ENCODE assay signal across 8 cellular contexts in genomic region chr17:7479139-7479388, GRCh38. TPM values are rescaled to one million over a fixed set of nuclear protein-coding genes. Genes with fewer than 3 reads are reported as not detected.
DNase-seq lines count a peak whose midpoint lies in the region; ATAC-seq and TF ChIP-seq lines count a peak whose summit lies in the region.

No MANE protein-coding gene starts in this region.

- ATAC-seq in heart right ventricle: no peak
- no peak for ATAC-seq in Right ventricle myocardium inferior
- no peak for ATAC-seq in HG03439 (IDR thresholded peaks at IDR 0.05; ENCODE audit: unreplicated experiment)

- H3K27ac ChIP-seq in heart right ventricle (peak overlapping the region; percentile 99 to 100 (median 100)), breast epithelium (peak overlapping the region; percentile 100), uterus (peak overlapping the region; percentile 99 to 100)

- TF ChIP-seq POLR2A in breast epithelium (IDR thresholded peaks at IDR 0.05) (no peak), uterus (IDR thresholded peaks at IDR 0.05) (no peak)

- H3K27me3 ChIP-seq in heart right ventricle: no peaks in the 10 kb centered on the region
- H3K27me3 ChIP-seq in breast epithelium: no peaks in the 10 kb centered on the region
- H3K27me3 ChIP-seq in uterus: no peaks in the 10 kb centered on the region

- H3K36me3 ChIP-seq in heart right ventricle (peaks cover 0 to 12% (median 0%) of the 10 kb centered on the region in 9 donors), breast epithelium (no peaks in the 10 kb centered on the region), uterus (no peaks in the 10 kb centered on the region)

- intact Hi-C loops in heart right ventricle (cut with DNase I) (loop anchor here in 6 of 10 donors (5.0 kb wide), 4 partner anchors 37 to 208 kb away; partner anchors contain the start of genes FGF11 (in 3 of the 6), TMEM102 (in 3 of the 6), KCTD11 (in 1 of the 6) and TP53 (in 1 of the 6)), Right ventricle myocardium inferior (cut with DNase I) (loop anchor here (2.0 kb wide), 1 partner anchor 42 kb away; no protein-coding TSS in a partner anchor), breast epithelium (cut with DNase I; ENCODE audit: low total_unique reads) (no loop called here), uterus (cut with DNase I; ENCODE audit: low total_unique reads) (no loop called here)

- no peaks in the 10 kb centered on the region for H3K36me3 Mint-ChIP-seq in mesothelial cell of epicardium

- H3K9me3 Mint-ChIP-seq in mesothelial cell of epicardium: no peaks in the 10 kb centered on the region

- peaks cover 64% of the 10 kb centered on the region for H3K4me1 Mint-ChIP-seq in mesothelial cell of epicardium

- 0 to 1% methylated on average over 25 to 27 of the region's 27 CpGs for WGBS in heart right ventricle, 2 donors

- H3K4me3 ChIP-seq in heart right ventricle (peak overlapping the region; percentile 67 to 100 (median 97)), breast epithelium (peak overlapping the region; percentile 93 to 100 (median 99)), uterus (peak overlapping the region; percentile 78 to 95)

- no peaks in the 10 kb centered on the region for H3K27me3 Mint-ChIP-seq in mesothelial cell of epicardium (ENCODE audit: low read depth)

- peak overlapping the region; percentile 87 for H3K4me3 Mint-ChIP-seq in mesothelial cell of epicardium

- peak overlapping the region; percentile 98 for H3K27ac Mint-ChIP-seq in mesothelial cell of epicardium

- TF ChIP-seq CTCF in heart right ventricle (IDR thresholded peaks at IDR 0.05) (no peak), breast epithelium (IDR thresholded peaks at IDR 0.05) (no peak), mesothelial cell of epicardium (IDR thresholded peaks at IDR 0.05; ENCODE audit: unreplicated experiment) (no peak), uterus (IDR thresholded peaks at IDR 0.05) (no peak)

- H3K9me3 ChIP-seq in heart right ventricle (no peaks in the 10 kb centered on the region), breast epithelium (no peaks in the 10 kb centered on the region), uterus (no peaks in the 10 kb centered on the region)

- peaks cover 28 to 81% (median 62%) of the 10 kb centered on the region in 9 donors for H3K4me1 ChIP-seq in heart right ventricle
- H3K4me1 ChIP-seq in breast epithelium: peaks cover 9 to 22% of the 10 kb centered on the region in 2 donors
- H3K4me1 ChIP-seq in uterus: peaks cover 0 to 4% of the 10 kb centered on the region in 2 donors

- DNase-seq in heart right ventricle (no peak), Right ventricle myocardium inferior (ENCODE audit: missing footprints) (no peak), breast epithelium (ENCODE audit: low spot score in 2 of 2) (no peak), mesothelial cell of epicardium (ENCODE audit: low spot score in 2 of 2, unreplicated experiment in 2 of 2) (no peak), uterus (no peak), NCI-H69 (lab: John Stamatoyannopoulos, UW) (no peak), SHP77 treated with DMSO at 0.1 percent for 48 hours (lab: John Stamatoyannopoulos, UW) (no peak)

RNA-seq across cellular contexts. Expression of gene ZBTB4, which starts 0.4 kb away (rescaled TPM):
- total RNA-seq in heart right ventricle (10 to 100 TPM; 58.9 to 80.1 (median 69.4) TPM), Right ventricle myocardium inferior (62.1 TPM), breast epithelium (10 to 100 TPM; 34.4 to 46.9 (median 45.7) TPM), mesothelial cell of epicardium (36.4 to 40.1 TPM (median 39.7 TPM) in 3 replicates), uterus (100 to 1,000 TPM in 1 of 4 donors, 10 to 100 TPM in 3; 22.7 to 116 (median 39.2) TPM)
- polyA plus RNA-seq in heart right ventricle: 10 to 100 TPM; 17.8 to 34.2 TPM

RNA-seq across cellular contexts. Expression of gene SLC35G6, which starts 2.2 kb away (rescaled TPM):
- total RNA-seq in heart right ventricle: not detected
- not detected for polyA plus RNA-seq in heart right ventricle
- not detected for total RNA-seq in Right ventricle myocardium inferior
- not detected for total RNA-seq in breast epithelium
- not detected in 3 replicates for total RNA-seq in mesothelial cell of epicardium
- total RNA-seq in uterus: not detected

RNA-seq across cellular contexts. Expression of gene POLR2A, which starts 5.1 kb away (rescaled TPM):
- 10 to 100 TPM; 40.5 to 61.7 (median 48.8) TPM for total RNA-seq in heart right ventricle
- polyA plus RNA-seq in heart right ventricle: 10 to 100 TPM in 1 of 2 donors, 1 to 10 TPM in 1; 8.4 to 24.7 TPM
- total RNA-seq in Right ventricle myocardium inferior: 36.4 TPM
- total RNA-seq in breast epithelium: 100 to 1,000 TPM in 1 of 3 donors, 10 to 100 TPM in 2; 64.2 to 174 (median 88.7) TPM
- total RNA-seq in mesothelial cell of epicardium: 195 to 208 TPM (median 204 TPM) in 3 replicates
- 100 to 1,000 TPM in 2 of 4 donors, 10 to 100 TPM in 2; 19.7 to 167 (median 77.6) TPM for total RNA-seq in uterus

RNA-seq across cellular contexts. Expression of gene CHRNB1, which starts 34.2 kb away (rescaled TPM):
- total RNA-seq in heart right ventricle (10 to 100 TPM in 6 of 10 donors, 1 to 10 TPM in 4; 5.4 to 13.1 (median 10.3) TPM), Right ventricle myocardium inferior (11.8 TPM), breast epithelium (10 to 100 TPM in 2 of 3 donors, 1 to 10 TPM in 1; 8.5 to 11.8 (median 11.7) TPM), mesothelial cell of epicardium (15.9 to 17.7 TPM (median 16.0 TPM) in 3 replicates), uterus (10 to 100 TPM in 2 of 4 donors, 1 to 10 TPM in 2; 3.2 to 16.9 (median 10.9) TPM)
- polyA plus RNA-seq in heart right ventricle: 10 to 100 TPM; 10.2 to 25.4 TPM

RNA-seq across cellular contexts. Expression of gene FGF11, which starts 39.8 kb away (rescaled TPM):
- total RNA-seq in heart right ventricle (10 to 100 TPM in 2 of 10 donors, 1 to 10 TPM in 8; 4.6 to 15.9 (median 8.1) TPM), Right ventricle myocardium inferior (11.7 TPM), breast epithelium (1 to 10 TPM; 2.1 to 2.9 (median 2.9) TPM), mesothelial cell of epicardium (24.8 to 26.8 TPM (median 26.5 TPM) in 3 replicates), uterus (10 to 100 TPM in 1 of 4 donors, 1 to 10 TPM in 2, not detected in 1; 2.8 to 17.9 (median 6.2) TPM)
- 1 to 10 TPM; 2.0 to 7.2 TPM for polyA plus RNA-seq in heart right ventricle

Comparison
In these comparisons a context has a peak if more than half of its experiments do, and no peak if none do; other contexts are left out.
1. intact Hi-C loops: an anchor here in heart right ventricle (5.0 kb wide) and Right ventricle myocardium inferior (2.0 kb wide); none called in breast epithelium and uterus.